ENCODE assay signal across 17 cellular contexts in genomic region chr22:24968066-24968561, GRCh38. TPM values are rescaled to one million over a fixed set of nuclear protein-coding genes. Genes with fewer than 3 reads are reported as not detected.
DNase-seq lines count a peak whose midpoint lies in the region; ATAC-seq and TF ChIP-seq lines count a peak whose summit lies in the region.
"Had no signal": no experiment of that assay in that cellular context is flagged by ENCODE, and none has a peak within 500 bp of the region (broad histone marks: within the 10 kb centered on the region; RNA-seq: fewer than 3 reads in every experiment).

No MANE protein-coding gene starts in this region.

- ATAC-seq in lung (ENCODE audit: insufficient read depth, low FRiP score) (peak; percentile 23), GM21360 (IDR thresholded peaks at IDR 0.05; ENCODE audit: unreplicated experiment) (no peak), HG03108 (IDR thresholded peaks at IDR 0.05; ENCODE audit: unreplicated experiment) (no peak)

- 77 to 83% methylated on average over 8 of the region's 8 CpGs for WGBS in lung, 2 donors

- H3K4me1 ChIP-seq in lung (ENCODE audit: control insufficient read depth in 2 of 2, insufficient read depth in 2 of 2, low read length in 2 of 2), result peaks cover 0 to 7% of the 10 kb centered on the region in 2 donors
- H3K4me1 ChIP-seq: uterus had no signal

- H3K4me3 ChIP-seq in MG63, result no peak overlapping the region
- no peak overlapping the region for H3K4me3 ChIP-seq in epithelial cell of esophagus (ENCODE audit: low read length)
- no peak overlapping the region for H3K4me3 ChIP-seq in lung
- H3K4me3 ChIP-seq: uterus had no signal

- H3K27ac ChIP-seq in lung (ENCODE audit: low read depth in 1 of 2, low read length in 1 of 2), result peak overlapping the region; percentile 17 to 50

- H3K9me3 ChIP-seq in MG63 (no peaks in the 10 kb centered on the region), lung (ENCODE audit: control insufficient read depth in 2 of 2, insufficient read depth in 1 of 2, low read length in 1 of 2) (no peaks in the 10 kb centered on the region)
- H3K9me3 ChIP-seq: uterus had no signal

- DNase-seq in ACHN, result peak; percentile 52
- peak; percentile 87 for DNase-seq in MG63
- DNase-seq in epithelial cell of esophagus (ENCODE audit: low read depth), result peak; percentile 70
- DNase-seq in lung (ENCODE audit: low spot score), result no peak
- DNase-seq in NCI-H146 treated with DMSO at 0.1 percent for 48 hours (lab: John Stamatoyannopoulos, UW; ENCODE audit: unreplicated experiment), result no peak
- DNase-seq in activated naive CD4-positive, alpha-beta T cell (lab: John Stamatoyannopoulos, UW), result no peak
- DNase-seq: activated CD4-positive, alpha-beta T cell treated with anti-CD3 and anti-CD28 coated beads, Interleukin-2, amount 50 U/mL, for 4 hours; activated gamma-delta T cell; cerebellar nuclear complex; KG1; NCI-H2029 treated with DMSO at 0.1 percent for 48 hours; uterus had no signal

- in situ Hi-C loops in ACHN (cut with HindIII; ENCODE audit: low pct_ligation_motif_present, low pct_unique_long_range_greater_than_20kb, low sequenced_read_pairs), result no loop called here

- TF ChIP-seq CTCF in epithelial cell of esophagus (IDR thresholded peaks at IDR 0.05; ENCODE audit: insufficient read depth, low read depth, low read length, missing control alignments) (no peak), lung (IDR thresholded peaks at IDR 0.05; ENCODE audit: control extremely low read depth, extremely low read depth) (no peak)

- no peaks in the 10 kb centered on the region for H3K27me3 ChIP-seq in MG63
- H3K27me3 ChIP-seq in lung (ENCODE audit: control insufficient read depth, insufficient read depth), result no peaks in the 10 kb centered on the region
- H3K27me3 ChIP-seq: uterus had no signal

- H3K36me3 ChIP-seq in MG63 (peaks cover 14% of the 10 kb centered on the region), lung (ENCODE audit: control insufficient read depth in 2 of 2, insufficient read depth in 2 of 2, low read length in 2 of 2) (no peaks in the 10 kb centered on the region)
- H3K36me3 ChIP-seq: uterus had no signal

RNA-seq across cellular contexts. Expression of gene KIAA1671, which starts 15.6 kb away (rescaled TPM):
- 7.5 and 10.2 TPM in 2 replicates for total RNA-seq in MG63 (2014; rRNA removed; shearing (Covaris generic); ENCODE audit: low replicate concordance)
- 10 to 100 TPM; 38.1 to 44.6 TPM for total RNA-seq in lung
- polyA plus RNA-seq in lung, result 1 to 10 TPM; 7.6 to 10.0 TPM

RNA-seq across cellular contexts. Expression of gene LHFPL7, which starts 21.6 kb away (rescaled TPM):
- not detected in 2 replicates for total RNA-seq in MG63 (2014; rRNA removed; shearing (Covaris generic); ENCODE audit: low replicate concordance)
- not detected for total RNA-seq in lung
- polyA plus RNA-seq in lung, result not detected
- total RNA-seq: fibroblast of lung; T-helper 2 cell treated with Interferon-gamma antibody and Interleukin-4, amounts not matched to agents 100 ng/mL and 5 ng/mL, for 36 hours had no signal
- polyA plus RNA-seq: fibroblast of lung, neural cell had no signal

Comparison
In these comparisons a context has a peak if more than half of its experiments do, and no peak if none do; other contexts are left out.
1. DNase-seq: peak in ACHN (single experiment), MG63 (single experiment) and epithelial cell of esophagus (single experiment); none in lung (single experiment), NCI-H146 treated with DMSO at 0.1 percent for 48 hours (single experiment) and activated naive CD4-positive, alpha-beta T cell (0 of 4).